ENCODE assay signal across 11 cellular contexts in the genomic region with DNA sequence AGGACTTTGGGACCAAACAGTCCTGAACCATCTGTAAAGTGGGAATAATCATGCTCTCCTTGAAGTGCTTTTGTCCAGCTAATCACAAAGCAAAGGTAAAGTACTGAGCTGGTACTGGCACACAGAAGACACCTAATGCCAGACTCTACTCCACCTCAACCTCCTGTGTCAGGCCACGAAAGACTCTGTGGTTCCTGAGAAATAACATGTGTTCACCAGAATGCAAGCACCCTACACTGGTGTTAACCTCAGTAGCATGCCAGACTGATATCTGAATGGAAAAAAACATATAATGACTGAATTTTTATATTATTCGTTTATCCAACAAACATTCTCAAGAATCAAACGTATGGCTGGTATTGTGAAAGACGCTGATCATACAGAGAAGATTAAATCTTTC.
DNase-seq lines count a peak whose midpoint lies in the region; ATAC-seq lines count a peak whose summit lies in the region.
"Had no signal": no experiment of that assay in that cellular context is flagged by ENCODE, and none has a peak within 500 bp of the region (broad histone marks: within the 10 kb centered on the region; RNA-seq: fewer than 3 reads in every experiment).

No MANE protein-coding gene starts in this region.

- no peaks in the 10 kb centered on the region for H3K36me3 Mint-ChIP-seq in activated T-cell treated with anti-CD3 and anti-CD28 coated beads, Interleukin-2, amount 50 U/mL, for 24 hours (ENCODE audit: low read depth)

- H3K27ac Mint-ChIP-seq in activated T-cell treated with anti-CD3 and anti-CD28 coated beads, Interleukin-2, amount 50 U/mL, for 24 hours = peak overlapping the region; percentile 51
- H3K27ac Mint-ChIP-seq: endodermal cell, nephron had no signal

- H3K4me1 Mint-ChIP-seq in activated T-cell treated with anti-CD3 and anti-CD28 coated beads, Interleukin-2, amount 50 U/mL, for 24 hours (ENCODE audit: low read depth) = peaks cover 49% of the 10 kb centered on the region

- no peak for ATAC-seq in GM19395 (IDR thresholded peaks at IDR 0.05; ENCODE audit: unreplicated experiment)

- no peaks in the 10 kb centered on the region for H3K9me3 Mint-ChIP-seq in activated T-cell treated with anti-CD3 and anti-CD28 coated beads, Interleukin-2, amount 50 U/mL, for 24 hours
- H3K9me3 Mint-ChIP-seq: endodermal cell, nephron had no signal

- H3K27me3 Mint-ChIP-seq in activated T-cell treated with anti-CD3 and anti-CD28 coated beads, Interleukin-2, amount 50 U/mL, for 24 hours = no peaks in the 10 kb centered on the region

- DNase-seq in activated T-cell treated with anti-CD3 and anti-CD28 coated beads, Interleukin-2, amount 50 U/mL, for 24 hours = no peak
- DNase-seq in activated T-cell treated with anti-CD3 and anti-CD28 coated beads, Interleukin-2, amount 50 U/mL, for 1 hour = no peak
- peak; percentile 18 for DNase-seq in RPMI8226
- DNase-seq in central memory CD4-positive, alpha-beta T cell = peak; percentile 33
- DNase-seq in renal cortical epithelial cell (ENCODE audit: low read depth) = peak; percentile 66
- DNase-seq in NCI-H146 (lab: John Stamatoyannopoulos, UW) = no peak
- no peak for DNase-seq in GDM1 (lab: John Stamatoyannopoulos, UW)
- DNase-seq: endodermal cell, NCI-H510A treated with DMSO at 0.1 percent for 48 hours had no signal

- H3K4me3 Mint-ChIP-seq in activated T-cell treated with anti-CD3 and anti-CD28 coated beads, Interleukin-2, amount 50 U/mL, for 24 hours = peak overlapping the region; percentile 59
- H3K4me3 Mint-ChIP-seq: endodermal cell, nephron had no signal

Comparison
In these comparisons a context has a peak if more than half of its experiments do, and no peak if none do; other contexts are left out.
1. DNase-seq: peak in RPMI8226 (single experiment), central memory CD4-positive, alpha-beta T cell (single experiment) and renal cortical epithelial cell (single experiment); none in activated T-cell treated with anti-CD3 and anti-CD28 coated beads, Interleukin-2, amount 50 U/mL, for 24 hours (single experiment), activated T-cell treated with anti-CD3 and anti-CD28 coated beads, Interleukin-2, amount 50 U/mL, for 1 hour (single experiment), NCI-H146 (single experiment) and GDM1 (single experiment).